In the genomic region with DNA sequence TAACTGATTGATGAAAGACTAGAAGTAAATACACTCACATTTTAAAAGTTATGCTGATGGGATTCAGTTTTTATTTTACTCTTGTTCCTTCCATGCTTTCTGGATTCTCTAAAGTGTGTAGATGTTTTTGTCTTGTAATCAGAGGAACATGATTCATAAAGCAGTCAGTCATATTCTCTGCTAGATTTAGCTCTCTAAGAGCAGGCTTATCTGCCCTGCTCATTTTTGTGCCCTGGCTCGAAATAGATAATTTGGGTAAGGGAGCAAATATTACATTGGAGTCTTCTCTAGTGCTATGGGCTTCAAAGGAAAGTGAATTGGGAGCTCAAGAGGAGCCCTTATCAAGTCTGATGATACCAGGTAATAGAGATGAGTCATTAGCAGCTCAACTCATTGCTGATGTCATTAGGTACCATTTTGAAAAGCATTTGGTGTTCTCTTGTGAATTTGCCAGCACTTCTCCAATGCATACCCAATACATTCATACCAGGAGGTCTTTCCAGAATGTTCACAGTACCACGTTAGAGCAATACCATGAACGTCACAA, we compare ENCODE assay signal across 27 cellular contexts. TPM values are rescaled to one million over a fixed set of nuclear protein-coding genes. Genes with fewer than 3 reads are reported as not detected.
DNase-seq lines count a peak whose midpoint lies in the region; ATAC-seq and TF ChIP-seq lines count a peak whose summit lies in the region.
"Had no signal": no experiment of that assay in that cellular context is flagged by ENCODE, and none has a peak within 500 bp of the region (broad histone marks: within the 10 kb centered on the region; RNA-seq: fewer than 3 reads in every experiment).

No MANE protein-coding gene starts in this region.

- H3K9me3 Mint-ChIP-seq in stimulated activated naive CD8-positive, alpha-beta T cell treated with anti-CD3 and anti-CD28 coated beads, Interleukin-15, amount 100 ng/mL, for 72 hours: no peaks in the 10 kb centered on the region
- peaks cover 4% of the 10 kb centered on the region for H3K9me3 Mint-ChIP-seq in activated naive CD8-positive, alpha-beta T cell treated with anti-CD3 and anti-CD28 coated beads, Interleukin-2, amount 50 U/mL, for 24 hours
- no peaks in the 10 kb centered on the region for H3K9me3 Mint-ChIP-seq in stimulated activated naive CD8-positive, alpha-beta T cell treated with anti-CD3 and anti-CD28 coated beads, Interleukin-15, Interleukin-2, amounts not matched to agents 100 ng/mL and 50 ng/mL, for 24 hours
- H3K9me3 Mint-ChIP-seq: CD4-positive, alpha-beta T cell; GM23338; memory B cell; nephron; T-cell had no signal

- H3K4me1 Mint-ChIP-seq in stimulated activated naive CD8-positive, alpha-beta T cell treated with anti-CD3 and anti-CD28 coated beads, Interleukin-15, amount 100 ng/mL, for 72 hours: peaks cover 29% of the 10 kb centered on the region
- peaks cover 30% of the 10 kb centered on the region for H3K4me1 Mint-ChIP-seq in activated naive CD8-positive, alpha-beta T cell treated with anti-CD3 and anti-CD28 coated beads, Interleukin-2, amount 50 U/mL, for 24 hours
- peaks cover 26% of the 10 kb centered on the region for H3K4me1 Mint-ChIP-seq in stimulated activated naive CD8-positive, alpha-beta T cell treated with anti-CD3 and anti-CD28 coated beads, Interleukin-15, Interleukin-2, amounts not matched to agents 100 ng/mL and 50 ng/mL, for 24 hours (ENCODE audit: low read depth)
- H3K4me1 Mint-ChIP-seq: GM23338, memory B cell had no signal

- H3K36me3 Mint-ChIP-seq in activated naive CD8-positive, alpha-beta T cell treated with anti-CD3 and anti-CD28 coated beads, Interleukin-2, amount 50 U/mL, for 24 hours (ENCODE audit: low read depth): peaks cover 62% of the 10 kb centered on the region
- H3K36me3 Mint-ChIP-seq in stimulated activated naive CD8-positive, alpha-beta T cell treated with anti-CD3 and anti-CD28 coated beads, Interleukin-15, Interleukin-2, amounts not matched to agents 100 ng/mL and 50 ng/mL, for 24 hours (ENCODE audit: low read depth): peaks cover 65% of the 10 kb centered on the region

- H3K9me3 ChIP-seq in left ventricle myocardium inferior (replicated peaks) (no peaks in the 10 kb centered on the region), smooth muscle cell (replicated peaks; ENCODE audit: low read depth) (no peaks in the 10 kb centered on the region)
- H3K9me3 ChIP-seq: adrenal gland, esophagus muscularis mucosa, gastrocnemius medialis, upper lobe of right lung had no signal

- H4K20me1 ChIP-seq in smooth muscle cell (ENCODE audit: low read depth): peaks cover 14% of the 10 kb centered on the region

- intact Hi-C loops in left ventricle myocardium inferior (cut with micrococcal nuclease): no loop called here

- H3K27me3 ChIP-seq in left ventricle myocardium inferior (ENCODE audit: low read depth) (no peaks in the 10 kb centered on the region), smooth muscle cell (ENCODE audit: low read depth) (no peaks in the 10 kb centered on the region)
- H3K27me3 ChIP-seq: adrenal gland, esophagus muscularis mucosa, gastrocnemius medialis, upper lobe of right lung had no signal

- 99% methylated on average over 3 of the region's 3 CpGs for WGBS in smooth muscle cell (ENCODE audit: low lambda C conversion rate)

- peak; percentile 23 for ATAC-seq in stimulated activated naive CD8-positive, alpha-beta T cell treated with anti-CD3 and anti-CD28 coated beads, Interleukin-15, Interleukin-2, amounts not matched to agents 100 U/mL and 50 U/mL, for 24 hours
- no peak for ATAC-seq in stimulated activated naive CD8-positive, alpha-beta T cell treated with anti-CD3 and anti-CD28 coated beads, Interleukin-15, amount 100 ng/mL, for 72 hours
- ATAC-seq in activated naive CD8-positive, alpha-beta T cell treated with anti-CD3 and anti-CD28 coated beads, Interleukin-2, amount 50 U/mL, for 24 hours: peak; percentile 30
- ATAC-seq: gastrocnemius medialis, GM23338, T-cell, upper lobe of right lung had no signal

- no peak overlapping the region for H3K4me2 ChIP-seq in smooth muscle cell
- H3K4me2 ChIP-seq: GM23338 had no signal

- H3K4me1 ChIP-seq in left ventricle myocardium inferior (peaks cover 24% of the 10 kb centered on the region), smooth muscle cell (ENCODE audit: low read depth) (no peaks in the 10 kb centered on the region)
- H3K4me1 ChIP-seq: adrenal gland, gastrocnemius medialis, upper lobe of right lung had no signal

- no peaks in the 10 kb centered on the region for H3K79me2 ChIP-seq in smooth muscle cell (ENCODE audit: low read depth)

- no peak overlapping the region for H3K9ac ChIP-seq in smooth muscle cell (ENCODE audit: low read depth)

- peaks cover 37% of the 10 kb centered on the region for H3K36me3 ChIP-seq in left ventricle myocardium inferior
- peaks cover 8% of the 10 kb centered on the region for H3K36me3 ChIP-seq in smooth muscle cell (ENCODE audit: low read depth)

- H3F3A ChIP-seq in smooth muscle cell (ENCODE audit: low read depth): no peaks in the 10 kb centered on the region

- H3K4me3 Mint-ChIP-seq in stimulated activated naive CD8-positive, alpha-beta T cell treated with anti-CD3 and anti-CD28 coated beads, Interleukin-15, amount 100 ng/mL, for 72 hours: no peak overlapping the region
- H3K4me3 Mint-ChIP-seq in activated naive CD8-positive, alpha-beta T cell treated with anti-CD3 and anti-CD28 coated beads, Interleukin-2, amount 50 U/mL, for 24 hours: no peak overlapping the region
- H3K4me3 Mint-ChIP-seq in stimulated activated naive CD8-positive, alpha-beta T cell treated with anti-CD3 and anti-CD28 coated beads, Interleukin-15, Interleukin-2, amounts not matched to agents 100 ng/mL and 50 ng/mL, for 24 hours: no peak overlapping the region
- H3K4me3 Mint-ChIP-seq: CD4-positive, alpha-beta T cell; GM23338; memory B cell; nephron; T-cell had no signal

- TF ChIP-seq CTCF in left ventricle myocardium inferior (IDR thresholded peaks at IDR 0.05; ENCODE audit: borderline replicate concordance) (no peak), smooth muscle cell (IDR thresholded peaks at IDR 0.05; ENCODE audit: borderline replicate concordance, insufficient read depth, poor library complexity, severe bottlenecking) (no peak)

- H3K27me3 Mint-ChIP-seq in stimulated activated naive CD8-positive, alpha-beta T cell treated with anti-CD3 and anti-CD28 coated beads, Interleukin-15, amount 100 ng/mL, for 72 hours: no peaks in the 10 kb centered on the region
- H3K27me3 Mint-ChIP-seq in activated naive CD8-positive, alpha-beta T cell treated with anti-CD3 and anti-CD28 coated beads, Interleukin-2, amount 50 U/mL, for 24 hours: no peaks in the 10 kb centered on the region
- no peaks in the 10 kb centered on the region for H3K27me3 Mint-ChIP-seq in stimulated activated naive CD8-positive, alpha-beta T cell treated with anti-CD3 and anti-CD28 coated beads, Interleukin-15, Interleukin-2, amounts not matched to agents 100 ng/mL and 50 ng/mL, for 24 hours
- H3K27me3 Mint-ChIP-seq: CD4-positive, alpha-beta T cell; memory B cell; progenitor cell of endocrine pancreas; T-cell had no signal

- H3K4me3 ChIP-seq in left ventricle myocardium inferior (no peak overlapping the region), smooth muscle cell (no peak overlapping the region)
- H3K4me3 ChIP-seq: adrenal gland, esophagus muscularis mucosa, gastrocnemius medialis, GM23338, upper lobe of right lung had no signal

- no peak overlapping the region for H3K27ac Mint-ChIP-seq in stimulated activated naive CD8-positive, alpha-beta T cell treated with anti-CD3 and anti-CD28 coated beads, Interleukin-15, amount 100 ng/mL, for 72 hours
- peak overlapping the region; percentile 68 for H3K27ac Mint-ChIP-seq in activated naive CD8-positive, alpha-beta T cell treated with anti-CD3 and anti-CD28 coated beads, Interleukin-2, amount 50 U/mL, for 24 hours
- H3K27ac Mint-ChIP-seq in stimulated activated naive CD8-positive, alpha-beta T cell treated with anti-CD3 and anti-CD28 coated beads, Interleukin-15, Interleukin-2, amounts not matched to agents 100 ng/mL and 50 ng/mL, for 24 hours: peak overlapping the region; percentile 63
- H3K27ac Mint-ChIP-seq: CD4-positive, alpha-beta T cell; memory B cell; nephron; progenitor cell of endocrine pancreas had no signal

- H3K27ac ChIP-seq in left ventricle myocardium inferior (replicated peaks) (peak overlapping the region; percentile 43), smooth muscle cell (ENCODE audit: low read depth) (no peak overlapping the region)
- H3K27ac ChIP-seq: esophagus muscularis mucosa, upper lobe of right lung had no signal

- no peak overlapping the region for H2AFZ ChIP-seq in smooth muscle cell (ENCODE audit: low read depth)
- H2AFZ ChIP-seq: GM23338 had no signal

- no peak for DNase-seq in stimulated activated naive CD8-positive, alpha-beta T cell treated with anti-CD3 and anti-CD28 coated beads, Interleukin-15, Interleukin-2, amounts not matched to agents 100 U/mL and 50 U/mL, for 24 hours
- no peak for DNase-seq in stimulated activated naive CD8-positive, alpha-beta T cell treated with anti-CD3 and anti-CD28 coated beads, Interleukin-15, amount 100 ng/mL, for 72 hours
- no peak for DNase-seq in activated naive CD8-positive, alpha-beta T cell treated with anti-CD3 and anti-CD28 coated beads, Interleukin-2, amount 50 U/mL, for 24 hours
- DNase-seq in left ventricle myocardium inferior: no peak
- DNase-seq in NCI-H2029 (lab: John Stamatoyannopoulos, UW): no peak
- DNase-seq in NCI-H1417 treated with DMSO at 0.1 percent for 48 hours (lab: John Stamatoyannopoulos, UW): no peak
- no peak for DNase-seq in smooth muscle cell (lab: John Stamatoyannopoulos, UW; ENCODE audit: unreplicated experiment)
- DNase-seq: adrenal gland; CD4-positive, alpha-beta T cell; central memory CD4-positive, alpha-beta T cell; gastrocnemius medialis; GF-D8; NCI-H146; NCI-H2227 treated with DMSO at 0.1 percent for 48 hours; NCI-H82; OCI-M1; SIG-M5; small intestine; stimulated activated CD4-positive, alpha-beta T cell treated with anti-CD3 and anti-CD28 coated beads, Interleukin-4, amount 100 ng/mL, for 1 hour; T-cell; upper lobe of right lung had no signal

RNA-seq across cellular contexts. Expression of gene SACM1L, which starts 27.7 kb away (rescaled TPM):
- 20.9 TPM for total RNA-seq in left ventricle myocardium inferior
- total RNA-seq in smooth muscle cell: 24.7 and 31.7 TPM in 2 replicates
- 12.9 and 15.8 TPM in 2 replicates for polyA plus RNA-seq in smooth muscle cell

Comparison
In these comparisons a context has a peak if more than half of its experiments do, and no peak if none do; other contexts are left out.
1. H3K27ac Mint-ChIP-seq: peak in activated naive CD8-positive, alpha-beta T cell treated with anti-CD3 and anti-CD28 coated beads, Interleukin-2, amount 50 U/mL, for 24 hours (single experiment) and stimulated activated naive CD8-positive, alpha-beta T cell treated with anti-CD3 and anti-CD28 coated beads, Interleukin-15, Interleukin-2, amounts not matched to agents 100 ng/mL and 50 ng/mL, for 24 hours (single experiment); none in stimulated activated naive CD8-positive, alpha-beta T cell treated with anti-CD3 and anti-CD28 coated beads, Interleukin-15, amount 100 ng/mL, for 72 hours (0 of 2).